In the genomic region with DNA sequence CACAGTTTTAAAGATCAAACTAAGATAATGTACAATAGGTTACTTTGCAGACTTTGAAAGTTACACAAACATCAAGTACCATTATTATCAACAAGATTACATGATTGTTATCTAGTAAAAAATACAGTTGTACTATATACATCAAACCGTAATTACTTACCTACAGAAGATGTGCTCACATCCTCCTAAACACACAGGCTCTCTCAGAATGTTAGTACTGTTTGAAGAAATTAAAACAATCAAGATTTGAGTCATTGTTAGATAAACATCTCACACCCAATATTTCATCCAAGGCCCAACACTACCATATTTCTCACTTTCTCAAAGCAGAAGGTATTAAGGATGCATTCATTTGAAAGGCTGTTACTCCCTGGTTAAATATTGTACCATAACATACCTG, we compare ENCODE assay signal across 25 cellular contexts.
"Had no signal": no experiment of that assay in that cellular context is flagged by ENCODE, and none has a peak within 500 bp of the region (broad histone marks: within the 10 kb centered on the region; RNA-seq: fewer than 3 reads in every experiment).

No MANE protein-coding gene starts in this region.

- H3K36me3 ChIP-seq: colonic mucosa, right lobe of liver had no signal

- H3K9me3 Mint-ChIP-seq: activated T-helper 1 cell treated with anti-CD3 and anti-CD28 coated beads, Interleukin-12 subunit alpha, Interleukin-12 subunit beta, Interleukin-2, Interleukin-4 antibody, amounts not matched to agents 30 ng/mL and 10 ng/mL and 1 ng/mL, durations not matched to agents 14 hours and 24 hours and 36 hours; T-cell had no signal

- DNase-seq: activated CD4-positive, alpha-beta T cell treated with anti-CD3 and anti-CD28 coated beads, Interleukin-2, amount 50 U/mL, for 48 hours; activated CD4-positive, CD25-positive, alpha-beta regulatory T cell; activated CD8-positive, alpha-beta memory T cell treated with anti-CD3 and anti-CD28 coated beads, Interleukin-2, amount 50 U/mL, for 48 hours; activated naive CD4-positive, alpha-beta T cell; body of pancreas; caudate nucleus; colonic mucosa; gastrocnemius medialis; head of caudate nucleus; midbrain; right lobe of liver; small intestine; stimulated activated CD4-positive, alpha-beta T cell treated with anti-CD3 and anti-CD28 coated beads, Interleukin-4, amount 100 ng/mL, for 1 hour; stomach; T-cell; T-helper 9 cell; trophoblast cell had no signal

- H3K27ac ChIP-seq: body of pancreas, colonic mucosa, gastrocnemius medialis, parathyroid adenoma, right lobe of liver, stomach, vagina had no signal

- H3K27ac Mint-ChIP-seq: activated T-helper 1 cell treated with anti-CD3 and anti-CD28 coated beads, Interleukin-12 subunit alpha, Interleukin-12 subunit beta, Interleukin-2, Interleukin-4 antibody, amounts not matched to agents 30 ng/mL and 10 ng/mL and 1 ng/mL, durations not matched to agents 14 hours and 24 hours and 36 hours; nephron; T-cell had no signal

- FAIRE-seq: endometrium, small intestine had no signal

- H3K9ac ChIP-seq: parathyroid adenoma had no signal

- H3K4me3 Mint-ChIP-seq: activated T-helper 1 cell treated with anti-CD3 and anti-CD28 coated beads, Interleukin-12 subunit alpha, Interleukin-12 subunit beta, Interleukin-2, Interleukin-4 antibody, amounts not matched to agents 30 ng/mL and 10 ng/mL and 1 ng/mL, durations not matched to agents 14 hours and 24 hours and 36 hours; nephron; T-cell had no signal

- ATAC-seq: body of pancreas, esophagus mucosa, gastrocnemius medialis, left lobe of liver, right lobe of liver, T-cell had no signal

- H3K27me3 Mint-ChIP-seq: T-cell had no signal

- H3K4me3 ChIP-seq: body of pancreas, colonic mucosa, gastrocnemius medialis, lung, right lobe of liver, stomach, vagina had no signal

- H3K4me1 ChIP-seq: colonic mucosa, right lobe of liver, vagina had no signal

- H3K4me1 Mint-ChIP-seq: nephron had no signal

- H3K27me3 ChIP-seq: body of pancreas, colonic mucosa, gastrocnemius medialis, right lobe of liver, stomach, vagina had no signal

- H3K9me3 ChIP-seq: body of pancreas, colonic mucosa, gastrocnemius medialis, right lobe of liver, stomach, vagina had no signal
